In genomic region chr16:29232811-29233704, GRCh38 we compare ENCODE assay signal across 27 cellular contexts.
"Had no signal": no experiment of that assay in that cellular context is flagged by ENCODE, and none has a peak within 500 bp of the region (broad histone marks: within the 10 kb centered on the region; RNA-seq: fewer than 3 reads in every experiment).

No MANE protein-coding gene starts in this region.

- H3K27me3 Mint-ChIP-seq: activated CD4-positive, alpha-beta T cell treated with anti-CD3 and anti-CD28 coated beads, Interleukin-2, amount 10 ng/mL, durations not matched to agents 24 days and 14 days; activated naive CD4-positive, alpha-beta T cell treated with anti-CD3 and anti-CD28 coated beads, Interleukin-2, amount 50 U/mL, for 24 hours; natural killer cell treated with Interleukin-12 subunit alpha and Interleukin-12 subunit beta and Interleukin-15 and Interleukin-18, amount 100 ng/mL, for 72 hours had no signal

- H3K4me3 ChIP-seq: adrenal gland, ascending aorta, left lung, pancreas, thyroid gland had no signal

- H3K27ac ChIP-seq: adrenal gland, ascending aorta, brain microvascular endothelial cell, foreskin keratinocyte, left lung, neutrophil, pancreas, thyroid gland, VCaP had no signal

- H3K27ac Mint-ChIP-seq: activated CD4-positive, alpha-beta T cell treated with anti-CD3 and anti-CD28 coated beads, Interleukin-2, amount 10 ng/mL, durations not matched to agents 24 days and 14 days; activated CD8-positive, alpha-beta T cell treated with anti-CD3 and anti-CD28 coated beads, Interleukin-2, amount 10 ng/mL, durations not matched to agents 7 days and 5 days; activated naive CD4-positive, alpha-beta T cell treated with anti-CD3 and anti-CD28 coated beads, Interleukin-2, amount 50 U/mL, for 24 hours; natural killer cell treated with Interleukin-12 subunit alpha and Interleukin-12 subunit beta and Interleukin-15 and Interleukin-18, amount 100 ng/mL, for 72 hours had no signal

- H3K36me3 Mint-ChIP-seq: natural killer cell treated with Interleukin-12 subunit alpha and Interleukin-12 subunit beta and Interleukin-15 and Interleukin-18, amount 100 ng/mL, for 72 hours had no signal

- ATAC-seq: activated CD4-positive, CD25-positive, alpha-beta regulatory T cell treated with anti-CD3 and anti-CD28 coated beads, Interleukin-2, amount 50 U/mL, for 24 hours; activated CD8-positive, alpha-beta T cell treated with anti-CD3 and anti-CD28 coated beads, Interleukin-2, amount 10 ng/mL, durations not matched to agents 7 days and 5 days; foreskin keratinocyte; left lung; pancreas; sciatic nerve; SK-N-SH treated with all-trans-retinoic acid at 6 μM for 48 hours had no signal

- H3K36me3 ChIP-seq: adrenal gland, ascending aorta, brain microvascular endothelial cell, pancreas, thyroid gland had no signal

- H3K4me1 ChIP-seq: adrenal gland, ascending aorta, foreskin keratinocyte, left lung, pancreas, thyroid gland had no signal

- H3K9me3 Mint-ChIP-seq: activated CD4-positive, alpha-beta T cell treated with anti-CD3 and anti-CD28 coated beads, Interleukin-2, amount 10 ng/mL, durations not matched to agents 24 days and 14 days; activated naive CD4-positive, alpha-beta T cell treated with anti-CD3 and anti-CD28 coated beads, Interleukin-2, amount 50 U/mL, for 24 hours; natural killer cell treated with Interleukin-12 subunit alpha and Interleukin-12 subunit beta and Interleukin-15 and Interleukin-18, amount 100 ng/mL, for 72 hours had no signal

- H3K9me3 ChIP-seq: adrenal gland, ascending aorta, left lung, neutrophil, pancreas, thyroid gland had no signal

- DNase-seq: activated CD4-positive, alpha-beta T cell treated with anti-CD3 and anti-CD28 coated beads, Interleukin-2, amount 10 ng/mL, durations not matched to agents 24 days and 14 days; activated CD8-positive, alpha-beta T cell treated with anti-CD3 and anti-CD28 coated beads, Interleukin-2, amount 10 ng/mL, durations not matched to agents 7 days and 5 days; activated T-cell treated with anti-CD3 and anti-CD28 coated beads, Interleukin-2, amount 50 U/mL, for 48 hours; brain microvascular endothelial cell; central memory CD4-positive, alpha-beta T cell; dermis blood vessel endothelial cell; effector CD8-positive, alpha-beta T cell; erythroblast; foreskin keratinocyte; kidney; left lung; mammary epithelial cell; stimulated activated CD4-positive, alpha-beta T cell treated with anti-CD3 and anti-CD28 coated beads, Interleukin-2, amount 100 ng/mL, for 48 hours; stimulated activated CD8-positive, alpha-beta memory T cell treated with anti-CD3 and anti-CD28 coated beads, Interleukin-4, amount 100 ng/mL, for 48 hours; stimulated activated naive CD4-positive, alpha-beta T cell; substantia nigra; thyroid gland had no signal

- H3K27me3 ChIP-seq: adrenal gland, ascending aorta, brain microvascular endothelial cell, foreskin keratinocyte, left lung, neutrophil, pancreas, thyroid gland had no signal

- H3K4me3 Mint-ChIP-seq: activated CD4-positive, alpha-beta T cell treated with anti-CD3 and anti-CD28 coated beads, Interleukin-2, amount 10 ng/mL, durations not matched to agents 24 days and 14 days; activated CD8-positive, alpha-beta T cell treated with anti-CD3 and anti-CD28 coated beads, Interleukin-2, amount 10 ng/mL, durations not matched to agents 7 days and 5 days; activated naive CD4-positive, alpha-beta T cell treated with anti-CD3 and anti-CD28 coated beads, Interleukin-2, amount 50 U/mL, for 24 hours; natural killer cell treated with Interleukin-12 subunit alpha and Interleukin-12 subunit beta and Interleukin-15 and Interleukin-18, amount 100 ng/mL, for 72 hours had no signal
